8 cellular contexts compared by ENCODE assay signal in genomic region chr2:86622409-86622877, GRCh38. TPM values are rescaled to one million over a fixed set of nuclear protein-coding genes. Genes with fewer than 3 reads are reported as not detected.
DNase-seq lines count a peak whose midpoint lies in the region; ATAC-seq, FAIRE-seq and TF ChIP-seq lines count a peak whose summit lies in the region.

No MANE protein-coding gene starts in this region.

- peak overlapping the region; percentile 82 for H3K27ac ChIP-seq in RWPE2 (ENCODE audit: poor library complexity, severe bottlenecking)
- H3K27ac ChIP-seq in keratinocyte (ENCODE audit: control insufficient read depth, insufficient read depth, low read length): peak overlapping the region; percentile 78

- H3K4me1 ChIP-seq in RWPE2 (ENCODE audit: insufficient read depth, poor library complexity, severe bottlenecking): peaks cover 5% of the 10 kb centered on the region
- peaks cover 6% of the 10 kb centered on the region for H3K4me1 ChIP-seq in keratinocyte (ENCODE audit: control insufficient read depth, extremely low read depth, insufficient read depth, low read length)

- peak overlapping the region; percentile 88 for H2AFZ ChIP-seq in keratinocyte (ENCODE audit: control insufficient read depth, low read length)

- no peaks in the 10 kb centered on the region for H4K20me1 ChIP-seq in keratinocyte (ENCODE audit: control insufficient read depth, extremely low read depth, insufficient read depth, low read length)

- FAIRE-seq in keratinocyte (lab: Jason Lieb, UNC): no peak

- peak overlapping the region; percentile 83 for H3K4me2 ChIP-seq in keratinocyte (ENCODE audit: control insufficient read depth, extremely low read depth, insufficient read depth, low read depth, low read length)

- H3K4me3 Mint-ChIP-seq in MCF 10A (ENCODE audit: unreplicated experiment): peak overlapping the region; percentile 95

- H3K27me3 ChIP-seq in GM06990 (replicated peaks; ENCODE audit: control insufficient read depth, insufficient read depth, low read length): no peaks in the 10 kb centered on the region
- no peaks in the 10 kb centered on the region for H3K27me3 ChIP-seq in RWPE2 (ENCODE audit: insufficient read depth, poor library complexity, severe bottlenecking)
- no peaks in the 10 kb centered on the region for H3K27me3 ChIP-seq in keratinocyte (ENCODE audit: control insufficient read depth, extremely low read depth, insufficient read depth, low read length)

- H3K4me3 ChIP-seq in GM06990 (replicated peaks; ENCODE audit: low read depth, low read length) (peak overlapping the region; percentile 89), RWPE2 (ENCODE audit: severe bottlenecking) (peak overlapping the region; percentile 67), keratinocyte (ENCODE audit: control insufficient read depth in 2 of 3, extremely low read depth in 1 of 3, insufficient read depth in 2 of 3, low read depth in 1 of 3, low read length in 3 of 3) (peak overlapping the region; percentile 64 to 85 (median 72))

- peak; percentile 20 for ATAC-seq in RWPE2 (ENCODE audit: low read depth)
- ATAC-seq in GM19328 (IDR thresholded peaks at IDR 0.05; ENCODE audit: unreplicated experiment): no peak

- TF ChIP-seq CTCF in GM06990 (IDR thresholded peaks at IDR 0.05; ENCODE audit: insufficient read depth, low read length, poor library complexity, severe bottlenecking): no peak
- no peak for TF ChIP-seq CTCF in RWPE2 (IDR thresholded peaks at IDR 0.05; ENCODE audit: poor library complexity, severe bottlenecking)
- TF ChIP-seq CTCF in MCF 10A (IDR thresholded peaks at IDR 0.05; ENCODE audit: unreplicated experiment): no peak
- no peak for TF ChIP-seq CTCF in keratinocyte (optimal IDR thresholded peaks at IDR 0.05 in 1 of 3, IDR thresholded peaks at IDR 0.05 in 1 of 3, conservative IDR thresholded peaks at IDR 0.05 in 1 of 3; ENCODE audit: extremely low read depth in 1 of 3, insufficient read depth in 2 of 3, low read length in 3 of 3)

- peaks cover 6% of the 10 kb centered on the region for H3K4me1 Mint-ChIP-seq in MCF 10A (ENCODE audit: insufficient read depth, unreplicated experiment)

- CTCF ChIA-PET in MCF 10A (lab: Yijun Ruan, JAX): interaction anchor here (0.7 to 1.6 kb wide), 6 partner anchors 42 to 1748 kb away, joined by 3 to 7 read pairs (median 3); no protein-coding TSS in a partner anchor

- DNase-seq in A172 (ENCODE audit: low spot score) (peak; percentile 25), GM06990 (ENCODE audit: extremely low read depth, insufficient read length) (peak; percentile 44), RWPE2 (ENCODE audit: low spot score) (no peak), MCF 10A (ENCODE audit: unreplicated experiment) (peak; percentile 42), keratinocyte (ENCODE audit: low read depth, low spot score) (no peak), NCI-H2107 treated with DMSO at 0.1 percent for 48 hours (lab: John Stamatoyannopoulos, UW; ENCODE audit: unreplicated experiment) (no peak)
- peak; percentile 3 to 7 for DNase-seq in stimulated activated CD4-positive, alpha-beta T cell treated with anti-CD3 and anti-CD28 coated beads, Interleukin-15, amount 100 ng/mL, for 48 hours (ENCODE audit: low read depth in 2 of 2)

- peaks cover 27% of the 10 kb centered on the region for H3K79me2 ChIP-seq in keratinocyte (ENCODE audit: control insufficient read depth, insufficient read depth, low read length)

- POLR2A ChIA-PET in MCF 10A (lab: Yijun Ruan, JAX): interaction anchor here (0.6 to 5.7 kb wide), 23 partner anchors 12 to 516 kb away, joined by 3 to 80 read pairs (median 6); partner anchors contain the start of genes CHMP3, IMMT, KDM3A and MRPL35

- dilution Hi-C loops in keratinocyte (cut with MboI; ENCODE audit: extremely low pct_ligation_motif_present, low sequenced_read_pairs): no loop called here

- no peaks in the 10 kb centered on the region; the same call in 1 of the 2 replicates for H3K36me3 ChIP-seq in GM06990 (ENCODE audit: control insufficient read depth, insufficient read depth, low read length)
- H3K36me3 ChIP-seq in RWPE2 (ENCODE audit: low read depth): peaks cover 24% of the 10 kb centered on the region
- H3K36me3 ChIP-seq in keratinocyte (ENCODE audit: control insufficient read depth in 2 of 2, extremely low read depth in 1 of 2, insufficient read depth in 2 of 2, low read length in 2 of 2): peaks cover 0 to 3% of the 10 kb centered on the region in 2 experiments

- no TSS peak for BruUV-seq in MCF 10A (replicated peaks; lab: Mats Ljungman, UMichigan)

- intact Hi-C loops in MCF 10A (cut with micrococcal nuclease): loop anchor here (2.0 to 10.0 kb wide), 5 partner anchors 60 to 398 kb away; partner anchors contain the start of genes CHMP3 and KDM3A

- no peaks in the 10 kb centered on the region for H3K9me3 Mint-ChIP-seq in MCF 10A (ENCODE audit: unreplicated experiment)

- H3K27ac Mint-ChIP-seq in MCF 10A (ENCODE audit: low read depth, unreplicated experiment): peak overlapping the region; percentile 98

- H3K9me1 ChIP-seq in keratinocyte (ENCODE audit: control insufficient read depth, extremely low read depth, insufficient read depth, low read length): no peaks in the 10 kb centered on the region

- H3K9me3 ChIP-seq in RWPE2 (ENCODE audit: severe bottlenecking) (no peaks in the 10 kb centered on the region), keratinocyte (ENCODE audit: control insufficient read depth, low read depth, low read length) (no peaks in the 10 kb centered on the region)

- peaks cover 30% of the 10 kb centered on the region for H3K36me3 Mint-ChIP-seq in MCF 10A (ENCODE audit: insufficient read depth, unreplicated experiment)

- H3K9ac ChIP-seq in keratinocyte (ENCODE audit: control insufficient read depth, extremely low read depth, insufficient read depth, low read length): peak overlapping the region; percentile 94

- no peaks in the 10 kb centered on the region for H3K27me3 Mint-ChIP-seq in MCF 10A (ENCODE audit: insufficient read depth, unreplicated experiment)

RNA-seq across cellular contexts. Expression of gene RNF103, which starts 1.2 kb away (rescaled TPM):
- total RNA-seq in A172 (2014; rRNA removed; shearing (Covaris generic)): 26.6 and 29.8 TPM in 2 replicates
- total RNA-seq in MCF 10A (2022): 12.4 and 18.4 TPM in 2 replicates
- polyA plus RNA-seq in keratinocyte: 11.0 to 15.7 TPM (median 11.7 TPM) in 3 replicates
- 24.0 TPM for polyA plus RNA-seq in keratinocyte (2011; ENCODE audit: low read depth)
- polyA plus RNA-seq in keratinocyte (2011; cell fraction: cytosol; rRNA removed): 6.4 and 10.9 TPM in 2 replicates
- polyA plus RNA-seq in keratinocyte (2011; cell fraction: nucleus; rRNA removed): 20.9 and 30.1 TPM in 2 replicates
- 10.0 and 23.6 TPM in 2 replicates for polyA plus RNA-seq in keratinocyte (2012; ENCODE audit: low replicate concordance)
- polyA minus RNA-seq in keratinocyte: 2.6 to 15.2 TPM (median 8.1 TPM) in 3 replicates
- polyA minus RNA-seq in keratinocyte (2011; cell fraction: cytosol; rRNA and poly(A)+ RNA removed): 9.0 TPM
- polyA minus RNA-seq in keratinocyte (2011; cell fraction: nucleus; rRNA and poly(A)+ RNA removed): 19.0 and 31.4 TPM in 2 replicates

RNA-seq across cellular contexts. Expression of gene CHMP3, which starts 59.2 kb away (rescaled TPM):
- 99.2 and 143 TPM in 2 replicates for total RNA-seq in A172 (2014; rRNA removed; shearing (Covaris generic))
- total RNA-seq in MCF 10A (2022): 123 and 131 TPM in 2 replicates
- 117 to 162 TPM (median 133 TPM) in 3 replicates for polyA plus RNA-seq in keratinocyte
- 181 TPM for polyA plus RNA-seq in keratinocyte (2011; ENCODE audit: low read depth)
- polyA plus RNA-seq in keratinocyte (2011; cell fraction: cytosol; rRNA removed): 162 and 223 TPM in 2 replicates
- 75.5 and 98.2 TPM in 2 replicates for polyA plus RNA-seq in keratinocyte (2011; cell fraction: nucleus; rRNA removed)
- polyA plus RNA-seq in keratinocyte (2012; ENCODE audit: low replicate concordance): 63.6 and 106 TPM in 2 replicates
- polyA minus RNA-seq in keratinocyte: 28.6 to 76.1 TPM (median 72.7 TPM) in 3 replicates
- 67.9 TPM for polyA minus RNA-seq in keratinocyte (2011; cell fraction: cytosol; rRNA and poly(A)+ RNA removed)
- polyA minus RNA-seq in keratinocyte (2011; cell fraction: nucleus; rRNA and poly(A)+ RNA removed): 21.9 and 41.6 TPM in 2 replicates

Comparison
In these comparisons a context has a peak if more than half of its experiments do, and no peak if none do; other contexts are left out.
1. DNase-seq: peak in A172 (single experiment), GM06990 (single experiment), MCF 10A (single experiment) and stimulated activated CD4-positive, alpha-beta T cell treated with anti-CD3 and anti-CD28 coated beads, Interleukin-15, amount 100 ng/mL, for 48 hours (2 of 2); none in RWPE2 (single experiment), keratinocyte (single experiment) and NCI-H2107 treated with DMSO at 0.1 percent for 48 hours (single experiment).
2. Peak in every context shown above with its lines, with median percentiles within 50 percentile points of each other: H3K4me3 ChIP-seq.